ENCODE assay signal across 28 cellular contexts in the genomic region with DNA sequence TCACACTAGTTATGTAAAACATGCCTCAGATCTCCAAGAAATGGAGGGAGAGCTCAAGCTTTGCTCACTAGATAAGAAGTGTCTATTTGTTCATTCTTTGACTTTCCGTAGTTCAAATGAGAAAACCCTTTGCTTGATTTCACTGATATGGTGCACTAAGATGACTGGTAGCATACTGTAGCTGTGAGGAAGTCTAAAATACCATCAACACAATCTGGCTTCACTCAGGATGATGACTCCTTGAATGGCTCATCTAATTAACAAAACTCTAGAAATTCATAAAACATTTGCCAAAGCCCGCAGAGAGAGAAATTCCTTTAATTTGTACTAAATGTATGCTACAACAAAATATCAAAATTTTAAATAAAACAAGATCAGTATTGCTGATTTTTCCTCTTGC.
DNase-seq lines count a peak whose midpoint lies in the region; ATAC-seq, FAIRE-seq and TF ChIP-seq lines count a peak whose summit lies in the region.
"Had no signal": no experiment of that assay in that cellular context is flagged by ENCODE, and none has a peak within 500 bp of the region (broad histone marks: within the 10 kb centered on the region; RNA-seq: fewer than 3 reads in every experiment).

No MANE protein-coding gene starts in this region.

- in situ Hi-C loops in IMR-90 (cut with MboI; ENCODE audit: low sequenced_read_pairs) = no loop called here

- peak overlapping the region; percentile 82; the same call in 1 of the 2 replicates for H4K5ac ChIP-seq in IMR-90 (ENCODE audit: low read depth, low read length)

- no peak overlapping the region for H3K9ac ChIP-seq in IMR-90 (ENCODE audit: low read depth, low read length)
- no peak overlapping the region for H3K9ac ChIP-seq in astrocyte (ENCODE audit: low read length)
- H3K9ac ChIP-seq: BLaER1 had no signal

- H3K9me3 Mint-ChIP-seq in astrocyte (ENCODE audit: unreplicated experiment) (no peaks in the 10 kb centered on the region), mesothelial cell of epicardium (no peaks in the 10 kb centered on the region), type B pancreatic cell (no peaks in the 10 kb centered on the region)
- H3K9me3 Mint-ChIP-seq: activated naive CD4-positive, alpha-beta T cell treated with anti-CD3 and anti-CD28 coated beads for 36 hours; activated T-helper 1 cell treated with anti-CD3 and anti-CD28 coated beads, Interleukin-12 subunit alpha, Interleukin-12 subunit beta, Interleukin-2, Interleukin-4 antibody, amounts not matched to agents 30 ng/mL and 10 ng/mL and 1 ng/mL, durations not matched to agents 14 hours and 24 hours and 36 hours; effector memory CD8-positive, alpha-beta T cell; naive B cell had no signal

- TF ChIP-seq RAD21 in IMR-90 (IDR thresholded peaks at IDR 0.05; ENCODE audit: low read length) = no peak

- peak overlapping the region; percentile 70; the same call in 1 of the 2 replicates for H4K91ac ChIP-seq in IMR-90 (ENCODE audit: insufficient read depth, low read depth, low read length)

- WGBS in IMR-90 (ENCODE audit: extremely low coverage in 2 of 2, insufficient read length in 1 of 2), 2 experiments = no CpG with 5 or more reads among the region's 2 CpGs

- H2BK5ac ChIP-seq in IMR-90 (ENCODE audit: low read depth, low read length, poor library complexity, severe bottlenecking) = peak overlapping the region; percentile 55

- H3K79me2 ChIP-seq in astrocyte (ENCODE audit: insufficient read depth, low read length) = no peaks in the 10 kb centered on the region

- H3K79me1 ChIP-seq in IMR-90 (ENCODE audit: low read depth in 1 of 2, low read length in 2 of 2) = no peaks in the 10 kb centered on the region

- H3K56ac ChIP-seq in IMR-90 (ENCODE audit: extremely low read depth, insufficient read depth, low read length) = no peak overlapping the region

- dilution Hi-C loops in IMR-90 (cut with HindIII; ENCODE audit: low sequenced_read_pairs, unreplicated experiment) = no loop called here

- H3K4me2 ChIP-seq in IMR-90 (ENCODE audit: low read depth, low read length) (peak overlapping the region; percentile 35; the same call in 1 of the 2 replicates), astrocyte (ENCODE audit: low read length) (no peak overlapping the region)
- H3K4me2 ChIP-seq: BLaER1 had no signal

- DNase-seq in EH (ENCODE audit: low read depth) (peak; percentile 82), IMR-90 (peak; percentile 42), astrocyte (ENCODE audit: low read depth) (peak; percentile 51), mesothelial cell of epicardium (ENCODE audit: low spot score in 2 of 2, unreplicated experiment in 2 of 2) (no peak), type B pancreatic cell (ENCODE audit: extremely low spot score, unreplicated experiment) (no peak), HuH-7.5 (ENCODE audit: low spot score) (no peak)
- DNase-seq: activated CD4-positive, alpha-beta T cell treated with anti-CD3 and anti-CD28 coated beads, Interleukin-2, amount 50 U/mL, for 48 hours; activated naive CD4-positive, alpha-beta T cell treated with anti-CD3 and anti-CD28 coated beads for 36 hours; amygdala; COR-L47; effector memory CD8-positive, alpha-beta T cell; islet precursor cell; left ventricle myocardium inferior; naive B cell; NCI-H1105; NCI-H187 treated with DMSO at 0.1 percent for 48 hours; nucleus accumbens; Peyer's patch; stimulated activated CD4-positive, alpha-beta T cell treated with anti-CD3 and anti-CD28 coated beads, Interleukin-2, amount 100 ng/mL, for 24 hours; tibial artery had no signal

- TF ChIP-seq CTCF in IMR-90 (conservative IDR thresholded peaks at IDR 0.05; ENCODE audit: low read depth, low read length) (no peak), astrocyte (IDR thresholded peaks at IDR 0.05; ENCODE audit: insufficient read depth, low read depth, low read length) (no peak), mesothelial cell of epicardium (IDR thresholded peaks at IDR 0.05; ENCODE audit: unreplicated experiment) (no peak), type B pancreatic cell (conservative IDR thresholded peaks at IDR 0.05) (no peak)

- H3K18ac ChIP-seq in IMR-90 (ENCODE audit: low read depth, low read length) = peak overlapping the region; percentile 92; the same call in 1 of the 2 replicates

- peak overlapping the region; percentile 30; the same call in 1 of the 3 replicates for H2BK15ac ChIP-seq in IMR-90 (ENCODE audit: low read depth, low read length)

- no peaks in the 10 kb centered on the region for H3K36me3 Mint-ChIP-seq in astrocyte (ENCODE audit: low read depth, unreplicated experiment)
- H3K36me3 Mint-ChIP-seq in mesothelial cell of epicardium = peaks cover 5% of the 10 kb centered on the region
- peaks cover 4% of the 10 kb centered on the region for H3K36me3 Mint-ChIP-seq in type B pancreatic cell
- H3K36me3 Mint-ChIP-seq: naive B cell had no signal

- no peak for TF ChIP-seq POLR2A in IMR-90 (IDR thresholded peaks at IDR 0.05; ENCODE audit: low read depth, low read length)

- no peak for FAIRE-seq in astrocyte (lab: Jason Lieb, UNC)
- FAIRE-seq: colon, HepG2 had no signal

- H4K20me1 ChIP-seq in IMR-90 (ENCODE audit: insufficient read depth, low read length) (no peaks in the 10 kb centered on the region), astrocyte (ENCODE audit: insufficient read depth, low read length) (no peaks in the 10 kb centered on the region)
- H4K20me1 ChIP-seq: BLaER1 had no signal

- H2AK9ac ChIP-seq in IMR-90 (replicated peaks; ENCODE audit: low read depth, low read length, poor library complexity) = no peak overlapping the region

- H3K4me3 ChIP-seq in IMR-90 (ENCODE audit: insufficient read depth, low read depth, low read length) (no peak overlapping the region), astrocyte (ENCODE audit: insufficient read depth, low read depth, low read length) (no peak overlapping the region)
- H3K4me3 ChIP-seq: BLaER1, left ventricle myocardium inferior, Peyer's patch, skin epidermis, tibial artery had no signal

- CTCF ChIA-PET in IMR-90 (lab: Yijun Ruan, JAX) = interaction anchor here (1.1 to 1.3 kb wide), 2 partner anchors 13 to 26 kb away, joined by 4 read pairs; no protein-coding TSS in a partner anchor

- H3K4me1 Mint-ChIP-seq in astrocyte (ENCODE audit: low read depth, unreplicated experiment) (peaks cover 31% of the 10 kb centered on the region), mesothelial cell of epicardium (peaks cover 59% of the 10 kb centered on the region), type B pancreatic cell (ENCODE audit: unreplicated experiment) (peaks cover 18% of the 10 kb centered on the region)
- H3K4me1 Mint-ChIP-seq: naive B cell had no signal

- no peak for ATAC-seq in IMR-90 (ENCODE audit: low read depth)
- no peak for ATAC-seq in HG03039 (IDR thresholded peaks at IDR 0.05; ENCODE audit: unreplicated experiment)
- ATAC-seq: activated CD4-positive, CD25-positive, alpha-beta regulatory T cell treated with anti-CD3 and anti-CD28 coated beads, Interleukin-2, amount 50 U/mL, for 24 hours; effector memory CD8-positive, alpha-beta T cell; HepG2 had no signal

- H3K4me1 ChIP-seq in IMR-90 (ENCODE audit: control insufficient read depth, insufficient read depth, low read length) = peaks cover 11% of the 10 kb centered on the region
- H3K4me1 ChIP-seq in astrocyte (ENCODE audit: insufficient read depth, low read length) = peaks cover 20% of the 10 kb centered on the region
- H3K4me1 ChIP-seq: BLaER1, Peyer's patch had no signal

- peak overlapping the region in 1 of 2 experiments; percentile 24; a peak in 1 of 4 replicates for H4K8ac ChIP-seq in IMR-90 (ENCODE audit: low read depth in 2 of 2, low read length in 2 of 2)

- H2BK120ac ChIP-seq in IMR-90 (ENCODE audit: low read depth, low read length) = peak overlapping the region; percentile 67

- H3K9me3 ChIP-seq in IMR-90 (ENCODE audit: control insufficient read depth, insufficient read depth, low read length) (no peaks in the 10 kb centered on the region), astrocyte (ENCODE audit: insufficient read depth, low read depth, low read length) (no peaks in the 10 kb centered on the region)
- H3K9me3 ChIP-seq: BLaER1, left ventricle myocardium inferior, Peyer's patch, tibial artery had no signal

- H3K36me3 ChIP-seq in IMR-90 (ENCODE audit: control insufficient read depth, insufficient read depth, low read length) (no peaks in the 10 kb centered on the region), astrocyte (ENCODE audit: insufficient read depth, low read length) (no peaks in the 10 kb centered on the region)
- H3K36me3 ChIP-seq: BLaER1, Peyer's patch, tibial artery had no signal

- peaks cover 7% of the 10 kb centered on the region; the same call in 1 of the 2 replicates for H3K9me1 ChIP-seq in IMR-90 (ENCODE audit: insufficient read depth, low read length)

- H2AFZ ChIP-seq in IMR-90 (replicated peaks; ENCODE audit: low read length, poor library complexity) = no peak overlapping the region
- no peak overlapping the region for H2AFZ ChIP-seq in astrocyte (ENCODE audit: low read depth, low read length)

- no TSS peak for BruUV-seq in IMR-90 (replicated peaks; lab: Mats Ljungman, UMichigan)

- H3K14ac ChIP-seq in IMR-90 (replicated peaks; ENCODE audit: low read depth, low read length) = no peak overlapping the region; the same call in 1 of the 2 replicates

- peak overlapping the region; percentile 66; the same call in 1 of the 2 replicates for H3K4ac ChIP-seq in IMR-90 (ENCODE audit: low read depth, low read length)

- H2BK20ac ChIP-seq in IMR-90 (ENCODE audit: low read depth, low read length) = peak overlapping the region; percentile 95

- no peaks in the 10 kb centered on the region for H3K27me3 Mint-ChIP-seq in astrocyte (ENCODE audit: low read depth, unreplicated experiment)
- H3K27me3 Mint-ChIP-seq in mesothelial cell of epicardium (ENCODE audit: low read depth) = no peaks in the 10 kb centered on the region
- no peaks in the 10 kb centered on the region for H3K27me3 Mint-ChIP-seq in type B pancreatic cell

- no peak overlapping the region; the same call in 1 of the 2 replicates for H3K23ac ChIP-seq in IMR-90 (ENCODE audit: low read depth, low read length)

- H3K4me3 Mint-ChIP-seq in astrocyte (ENCODE audit: unreplicated experiment) = no peak overlapping the region
- H3K4me3 Mint-ChIP-seq in mesothelial cell of epicardium = no peak overlapping the region
- H3K4me3 Mint-ChIP-seq in type B pancreatic cell = no peak overlapping the region
- H3K4me3 Mint-ChIP-seq: activated naive CD4-positive, alpha-beta T cell treated with anti-CD3 and anti-CD28 coated beads for 36 hours; activated T-helper 1 cell treated with anti-CD3 and anti-CD28 coated beads, Interleukin-12 subunit alpha, Interleukin-12 subunit beta, Interleukin-2, Interleukin-4 antibody, amounts not matched to agents 30 ng/mL and 10 ng/mL and 1 ng/mL, durations not matched to agents 14 hours and 24 hours and 36 hours; effector memory CD8-positive, alpha-beta T cell; naive B cell had no signal

- POLR2A ChIA-PET in IMR-90 (lab: Charles Lee; ENCODE audit: unreplicated experiment) = no interaction called here

- intact Hi-C loops in IMR-90 (cut with micrococcal nuclease) = loop anchor here (1.0 kb wide), 1 partner anchor 9 kb away; no protein-coding TSS in a partner anchor

- H3K27ac ChIP-seq in IMR-90 (ENCODE audit: insufficient read depth, low read length) (no peak overlapping the region), astrocyte (ENCODE audit: low read depth, low read length) (peak overlapping the region; percentile 1)
- H3K27ac ChIP-seq: BLaER1, HL-60, left ventricle myocardium inferior, Peyer's patch had no signal

- H3K27me3 ChIP-seq in IMR-90 (ENCODE audit: control insufficient read depth, insufficient read depth, low read length) (no peaks in the 10 kb centered on the region), astrocyte (ENCODE audit: insufficient read depth, low read length) (no peaks in the 10 kb centered on the region)
- H3K27me3 ChIP-seq: BLaER1, Peyer's patch, tibial artery had no signal

- peak overlapping the region; percentile 63 for H3K27ac Mint-ChIP-seq in astrocyte (ENCODE audit: unreplicated experiment)
- peak overlapping the region; percentile 52 for H3K27ac Mint-ChIP-seq in mesothelial cell of epicardium
- no peak overlapping the region for H3K27ac Mint-ChIP-seq in type B pancreatic cell
- H3K27ac Mint-ChIP-seq: activated naive CD4-positive, alpha-beta T cell treated with anti-CD3 and anti-CD28 coated beads for 36 hours; activated T-helper 1 cell treated with anti-CD3 and anti-CD28 coated beads, Interleukin-12 subunit alpha, Interleukin-12 subunit beta, Interleukin-2, Interleukin-4 antibody, amounts not matched to agents 30 ng/mL and 10 ng/mL and 1 ng/mL, durations not matched to agents 14 hours and 24 hours and 36 hours; effector memory CD8-positive, alpha-beta T cell; naive B cell had no signal

- H2AK5ac ChIP-seq in IMR-90 (ENCODE audit: low read depth, low read length) = no peak overlapping the region

Comparison
In these comparisons a context has a peak if more than half of its experiments do, and no peak if none do; other contexts are left out.
1. DNase-seq: peak in EH (single experiment), IMR-90 (single experiment) and astrocyte (single experiment); none in mesothelial cell of epicardium (0 of 2), type B pancreatic cell (single experiment) and HuH-7.5 (single experiment).